23 cellular contexts compared by ENCODE assay signal in the genomic region with DNA sequence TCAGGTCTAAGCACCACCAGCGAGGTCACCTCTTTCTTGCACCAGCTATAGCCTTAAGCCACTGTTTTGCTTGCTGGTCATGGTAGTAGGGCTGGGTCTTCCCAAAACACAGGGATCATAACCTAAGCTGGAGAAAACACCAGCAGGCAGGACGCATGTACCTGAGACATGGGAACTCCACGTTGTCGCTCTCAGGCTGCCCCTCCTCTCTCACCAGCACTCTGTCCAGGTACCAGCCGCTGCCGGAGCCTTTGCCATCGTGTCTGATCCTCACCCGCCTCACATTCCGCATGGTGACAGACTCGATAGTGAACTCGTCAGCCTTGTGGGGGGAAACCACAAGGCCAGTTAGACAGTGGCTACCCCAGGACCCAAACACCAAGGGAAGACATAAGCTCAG.
DNase-seq lines count a peak whose midpoint lies in the region; ATAC-seq and TF ChIP-seq lines count a peak whose summit lies in the region.
"Had no signal": no experiment of that assay in that cellular context is flagged by ENCODE, and none has a peak within 500 bp of the region (broad histone marks: within the 10 kb centered on the region; RNA-seq: fewer than 3 reads in every experiment).

No MANE protein-coding gene starts in this region.

- intact Hi-C loops in esophagus muscularis mucosa (cut with DNase I) = no loop called here

- H3K36me3 ChIP-seq in WERI-Rb-1 (no peaks in the 10 kb centered on the region), esophagus muscularis mucosa (no peaks in the 10 kb centered on the region), lung (ENCODE audit: control insufficient read depth in 2 of 2, insufficient read depth in 2 of 2, low read length in 2 of 2) (no peaks in the 10 kb centered on the region)
- H3K36me3 ChIP-seq: BE2C had no signal

- ATAC-seq in lung (ENCODE audit: insufficient read depth, low FRiP score) (no peak), GM21390 (IDR thresholded peaks at IDR 0.05; ENCODE audit: unreplicated experiment) (no peak), GM19023 (IDR thresholded peaks at IDR 0.05; ENCODE audit: unreplicated experiment) (no peak)
- ATAC-seq: A549, GM12878, GM23338, HCT116 had no signal

- H3K4me3 ChIP-seq in WERI-Rb-1 (ENCODE audit: low read depth, low read length) = no peak overlapping the region
- H3K4me3 ChIP-seq in esophagus muscularis mucosa = no peak overlapping the region
- no peak overlapping the region for H3K4me3 ChIP-seq in lung
- H3K4me3 ChIP-seq: A549; BLaER1 treated with 17β-estradiol and CSF1 and Interleukin-3, amounts not matched to agents 10 nM and 100 nM; GM12878; GM23338 had no signal

- WGBS in esophagus muscularis mucosa = 91% methylated on average over 11 of the region's 11 CpGs
- WGBS in lung, 2 donors = 89 to 95% methylated on average over 11 of the region's 11 CpGs

- H3K27ac ChIP-seq in WERI-Rb-1 = peak overlapping the region; percentile 27; the same call in 1 of the 2 replicates
- H3K27ac ChIP-seq in esophagus muscularis mucosa (replicated peaks in 1 of 4) = no peak overlapping the region
- H3K27ac ChIP-seq in lung (ENCODE audit: low read depth in 1 of 2, low read length in 1 of 2) = no peak overlapping the region
- H3K27ac ChIP-seq: A549; BLaER1 treated with 17β-estradiol and CSF1 and Interleukin-3, amounts not matched to agents 10 nM and 100 nM had no signal

- no peak for TF ChIP-seq POLR2A in esophagus muscularis mucosa (IDR thresholded peaks at IDR 0.05; ENCODE audit: low read depth)

- DNase-seq in WERI-Rb-1 = no peak
- peak; percentile 21 for DNase-seq in esophagus muscularis mucosa (ENCODE audit: extremely low spot score)
- DNase-seq in lung (ENCODE audit: low spot score) = peak; percentile 23
- no peak for DNase-seq in T1000 (lab: John Stamatoyannopoulos, UW)
- DNase-seq: 8988T; ACHN; AML-193; BE2C; CD4-positive, alpha-beta T cell; CD8-positive, alpha-beta memory T cell; DMS 273 treated with DMSO at 0.1 percent for 48 hours; DMS79; EL; GDM1; H9; HFFc6 had no signal

- no peaks in the 10 kb centered on the region for H3K27me3 ChIP-seq in WERI-Rb-1 (ENCODE audit: insufficient read depth, low read depth, severe bottlenecking)
- H3K27me3 ChIP-seq in esophagus muscularis mucosa = no peaks in the 10 kb centered on the region
- no peaks in the 10 kb centered on the region for H3K27me3 ChIP-seq in lung (ENCODE audit: control insufficient read depth, insufficient read depth)
- H3K27me3 ChIP-seq: BE2C; BLaER1 treated with 17β-estradiol and CSF1 and Interleukin-3, amounts not matched to agents 10 nM and 100 nM had no signal

- TF ChIP-seq CTCF in WERI-Rb-1 (IDR thresholded peaks at IDR 0.05; ENCODE audit: low read depth, low read length) = no peak
- TF ChIP-seq CTCF in esophagus muscularis mucosa (IDR thresholded peaks at IDR 0.05) = no peak
- TF ChIP-seq CTCF in lung (IDR thresholded peaks at IDR 0.05; ENCODE audit: control extremely low read depth, extremely low read depth) = no peak

- no peak for TF ChIP-seq EP300 in esophagus muscularis mucosa (IDR thresholded peaks at IDR 0.05)

- H3K9me3 ChIP-seq in WERI-Rb-1 (ENCODE audit: severe bottlenecking) (peaks cover 10% of the 10 kb centered on the region), esophagus muscularis mucosa (peaks cover 0 to 24% (median 7%) of the 10 kb centered on the region in 4 donors), lung (ENCODE audit: control insufficient read depth in 2 of 2, insufficient read depth in 1 of 2, low read length in 1 of 2) (peaks cover 0 to 14% of the 10 kb centered on the region in 2 donors)
- H3K9me3 ChIP-seq: A549, BE2C had no signal

- H3K4me1 ChIP-seq in esophagus muscularis mucosa = no peaks in the 10 kb centered on the region
- peaks cover 0 to 11% of the 10 kb centered on the region in 2 donors for H3K4me1 ChIP-seq in lung (ENCODE audit: control insufficient read depth in 2 of 2, insufficient read depth in 2 of 2, low read length in 2 of 2)
- H3K4me1 ChIP-seq: A549, BE2C had no signal

Comparison
In these comparisons a context has a peak if more than half of its experiments do, and no peak if none do; other contexts are left out.
1. DNase-seq: peak in esophagus muscularis mucosa (single experiment) and lung (single experiment); none in WERI-Rb-1 (single experiment) and T1000 (single experiment).